11 cellular contexts compared by ENCODE assay signal in genomic region chr19:35295792-35296462, GRCh38. TPM values are rescaled to one million over a fixed set of nuclear protein-coding genes. Genes with fewer than 3 reads are reported as not detected.
DNase-seq lines count a peak whose midpoint lies in the region; ATAC-seq and TF ChIP-seq lines count a peak whose summit lies in the region.
"Had no signal": no experiment of that assay in that cellular context is flagged by ENCODE, and none has a peak within 500 bp of the region (broad histone marks: within the 10 kb centered on the region; RNA-seq: fewer than 3 reads in every experiment).

No MANE protein-coding gene starts in this region.

- ATAC-seq in DND-41 (ENCODE audit: insufficient read depth, low read depth) (peak; percentile 55), HG02763 (IDR thresholded peaks at IDR 0.05; ENCODE audit: unreplicated experiment) (peak; percentile 30), gastrocnemius medialis (no peak), GM18519 (IDR thresholded peaks at IDR 0.05; ENCODE audit: low FRiP score, unreplicated experiment) (no peak), GM21723 (IDR thresholded peaks at IDR 0.05; ENCODE audit: unreplicated experiment) (no peak)
- ATAC-seq in activated CD8-positive, alpha-beta T cell treated with anti-CD3 and anti-CD28 coated beads, Interleukin-2, amount 10 ng/mL, durations not matched to agents 7 days and 5 days: peak; percentile 79
- ATAC-seq: left colon, sciatic nerve had no signal

- H3K79me2 ChIP-seq in DND-41 (ENCODE audit: insufficient read depth, low read length): no peaks in the 10 kb centered on the region

- no peak overlapping the region for H3K27ac ChIP-seq in DND-41 (ENCODE audit: low read length)
- H3K27ac ChIP-seq in gastrocnemius medialis: no peak overlapping the region

- H3K9me3 ChIP-seq in DND-41 (ENCODE audit: insufficient read depth, low read length, severe bottlenecking) (no peaks in the 10 kb centered on the region), gastrocnemius medialis (no peaks in the 10 kb centered on the region)

- H3K36me3 ChIP-seq in DND-41 (ENCODE audit: insufficient read depth, low read length) (no peaks in the 10 kb centered on the region), gastrocnemius medialis (no peaks in the 10 kb centered on the region)

- H2AFZ ChIP-seq in DND-41 (ENCODE audit: low read depth, low read length): no peak overlapping the region

- peaks cover 2% of the 10 kb centered on the region for H3K27me3 Mint-ChIP-seq in activated CD8-positive, alpha-beta T cell treated with anti-CD3 and anti-CD28 coated beads, Interleukin-2, amount 10 ng/mL, durations not matched to agents 7 days and 5 days (ENCODE audit: low read depth)

- H3K4me3 Mint-ChIP-seq in activated CD8-positive, alpha-beta T cell treated with anti-CD3 and anti-CD28 coated beads, Interleukin-2, amount 10 ng/mL, durations not matched to agents 7 days and 5 days: no peak overlapping the region

- no peak for DNase-seq in DND-41
- DNase-seq in activated CD8-positive, alpha-beta T cell treated with anti-CD3 and anti-CD28 coated beads, Interleukin-2, amount 10 ng/mL, durations not matched to agents 7 days and 5 days: peak; percentile 74
- peak; percentile 58 for DNase-seq in left kidney (ENCODE audit: low read depth, low spot score)
- no peak for DNase-seq in gastrocnemius medialis
- no peak for DNase-seq in foreskin melanocyte

- in situ Hi-C loops in gastrocnemius medialis (cut with MboI; ENCODE audit: low sequenced_read_pairs in 4 of 4): no loop called here

- H3K4me3 ChIP-seq in DND-41 (ENCODE audit: low read depth in 1 of 2, low read length in 2 of 2) (no peak overlapping the region), gastrocnemius medialis (no peak overlapping the region)

- POLR2A ChIA-PET in activated CD8-positive, alpha-beta T cell treated with anti-CD3 and anti-CD28 coated beads, Interleukin-2, amount 10 ng/mL, durations not matched to agents 7 days and 5 days (lab: Charles Lee): interaction anchor here (1.2 kb wide), 1 partner anchor 26 kb away, joined by 3 read pairs; no protein-coding TSS in a partner anchor

- H3K27me3 ChIP-seq in DND-41 (ENCODE audit: insufficient read depth, low read length, poor library complexity): no peaks in the 10 kb centered on the region
- peaks cover 12 to 49% (median 43%) of the 10 kb centered on the region in 3 donors for H3K27me3 ChIP-seq in gastrocnemius medialis

- H4K20me1 ChIP-seq in DND-41 (ENCODE audit: insufficient read depth, low read length): peaks cover 19% of the 10 kb centered on the region

- peak overlapping the region; percentile 55 for H3K27ac Mint-ChIP-seq in activated CD8-positive, alpha-beta T cell treated with anti-CD3 and anti-CD28 coated beads, Interleukin-2, amount 10 ng/mL, durations not matched to agents 7 days and 5 days

- no peak overlapping the region for H3K4me2 ChIP-seq in DND-41 (ENCODE audit: insufficient read depth, low read length)

- H3K9me3 Mint-ChIP-seq in activated CD8-positive, alpha-beta T cell treated with anti-CD3 and anti-CD28 coated beads, Interleukin-2, amount 10 ng/mL, durations not matched to agents 7 days and 5 days (ENCODE audit: insufficient read depth): no peaks in the 10 kb centered on the region

- H3K36me3 Mint-ChIP-seq in activated CD8-positive, alpha-beta T cell treated with anti-CD3 and anti-CD28 coated beads, Interleukin-2, amount 10 ng/mL, durations not matched to agents 7 days and 5 days (ENCODE audit: low read depth): no peaks in the 10 kb centered on the region

- intact Hi-C loops in gastrocnemius medialis (cut with DNase I; ENCODE audit: low total_unique reads): no loop called here

- no peaks in the 10 kb centered on the region for H3K4me1 ChIP-seq in DND-41 (ENCODE audit: insufficient read depth, low read length)
- H3K4me1 ChIP-seq in gastrocnemius medialis: no peaks in the 10 kb centered on the region

- no peak for TF ChIP-seq POLR2A in gastrocnemius medialis (IDR thresholded peaks at IDR 0.05)

- TF ChIP-seq CTCF in DND-41 (IDR thresholded peaks at IDR 0.05; ENCODE audit: borderline replicate concordance, extremely low read depth, low read length, poor library complexity, severe bottlenecking) (no peak), gastrocnemius medialis (IDR thresholded peaks at IDR 0.05 in 4 of 5, conservative IDR thresholded peaks at IDR 0.05 in 1 of 5) (no peak)

- no peak overlapping the region for H3K9ac ChIP-seq in DND-41 (ENCODE audit: low read depth, low read length)

- no peaks in the 10 kb centered on the region for H3K4me1 Mint-ChIP-seq in activated CD8-positive, alpha-beta T cell treated with anti-CD3 and anti-CD28 coated beads, Interleukin-2, amount 10 ng/mL, durations not matched to agents 7 days and 5 days (ENCODE audit: low read depth)

- CTCF ChIA-PET in activated CD8-positive, alpha-beta T cell treated with anti-CD3 and anti-CD28 coated beads, Interleukin-2, amount 10 ng/mL, durations not matched to agents 7 days and 5 days (lab: Charles Lee): no interaction called here

RNA-seq across cellular contexts. Expression of gene MAG, which starts 4.0 kb away (rescaled TPM):
- under 1 TPM in 1 of 2 experiments, not detected in 1; 0.26 TPM for total RNA-seq in activated CD8-positive, alpha-beta T cell treated with anti-CD3 and anti-CD28 coated beads, Interleukin-2, amount 10 ng/mL, durations not matched to agents 7 days and 5 days
- 1 to 10 TPM in 1 of 4 donors, under 1 TPM in 1, not detected in 2; 0.24 to 1.5 TPM for total RNA-seq in gastrocnemius medialis
- total RNA-seq: epithelial cell of proximal tubule, left colon had no signal

RNA-seq across cellular contexts. Expression of gene HAMP, which starts 13.6 kb away (rescaled TPM):
- total RNA-seq in activated CD8-positive, alpha-beta T cell treated with anti-CD3 and anti-CD28 coated beads, Interleukin-2, amount 10 ng/mL, durations not matched to agents 7 days and 5 days: under 1 TPM; 0.50 to 0.63 TPM
- not detected for total RNA-seq in gastrocnemius medialis
- total RNA-seq: epithelial cell of proximal tubule, left colon had no signal

RNA-seq across cellular contexts. Expression of gene USF2, which starts 27.2 kb away (rescaled TPM):
- 100 to 1,000 TPM; 125 to 138 TPM for total RNA-seq in activated CD8-positive, alpha-beta T cell treated with anti-CD3 and anti-CD28 coated beads, Interleukin-2, amount 10 ng/mL, durations not matched to agents 7 days and 5 days
- 100 to 1,000 TPM; 118 to 169 (median 143) TPM for total RNA-seq in gastrocnemius medialis

RNA-seq across cellular contexts. Expression of gene CD22, which starts 33.1 kb away (rescaled TPM):
- under 1 TPM; 0.52 to 0.63 TPM for total RNA-seq in activated CD8-positive, alpha-beta T cell treated with anti-CD3 and anti-CD28 coated beads, Interleukin-2, amount 10 ng/mL, durations not matched to agents 7 days and 5 days
- total RNA-seq in gastrocnemius medialis: under 1 TPM in 1 of 4 donors, not detected in 3; 0.59 TPM

RNA-seq across cellular contexts. Expression of gene LSR, which starts 47.1 kb away (rescaled TPM):
- 10 to 100 TPM; 25.5 to 25.9 TPM for total RNA-seq in activated CD8-positive, alpha-beta T cell treated with anti-CD3 and anti-CD28 coated beads, Interleukin-2, amount 10 ng/mL, durations not matched to agents 7 days and 5 days
- 10 to 100 TPM in 1 of 4 donors, 1 to 10 TPM in 3; 2.5 to 11.4 (median 5.2) TPM for total RNA-seq in gastrocnemius medialis

Comparison
In these comparisons a context has a peak if more than half of its experiments do, and no peak if none do; other contexts are left out.
1. ATAC-seq: peak in DND-41 (single experiment), HG02763 (single experiment) and activated CD8-positive, alpha-beta T cell treated with anti-CD3 and anti-CD28 coated beads, Interleukin-2, amount 10 ng/mL, durations not matched to agents 7 days and 5 days (single experiment); none in gastrocnemius medialis (0 of 2), GM18519 (single experiment) and GM21723 (single experiment).
2. DNase-seq: peak in activated CD8-positive, alpha-beta T cell treated with anti-CD3 and anti-CD28 coated beads, Interleukin-2, amount 10 ng/mL, durations not matched to agents 7 days and 5 days (single experiment) and left kidney (single experiment); none in DND-41 (single experiment), gastrocnemius medialis (0 of 2) and foreskin melanocyte (single experiment).